Comparison of ENCODE assay signal across 21 cellular contexts in genomic region chrX:100979881-100980607, GRCh38. TPM values are rescaled to one million over a fixed set of nuclear protein-coding genes. Genes with fewer than 3 reads are reported as not detected.
DNase-seq lines count a peak whose midpoint lies in the region; ATAC-seq, FAIRE-seq and TF ChIP-seq lines count a peak whose summit lies in the region.
"Had no signal": no experiment of that assay in that cellular context is flagged by ENCODE, and none has a peak within 500 bp of the region (broad histone marks: within the 10 kb centered on the region; RNA-seq: fewer than 3 reads in every experiment).

No MANE protein-coding gene starts in this region.

- no peak overlapping the region for H3K14ac ChIP-seq in neuronal stem cell (ENCODE audit: low read length)

- no peak overlapping the region for H3K27ac Mint-ChIP-seq in T-cell
- H3K27ac Mint-ChIP-seq: activated naive CD8-positive, alpha-beta T cell; CD14-positive monocyte; progenitor cell of endocrine pancreas; type B pancreatic cell had no signal

- intact Hi-C loops in mammary epithelial cell (cut with micrococcal nuclease), result loop anchor here (2.0 kb wide), 1 partner anchor 15 kb away; no protein-coding TSS in a partner anchor
- intact Hi-C loops in kidney (cut with DNase I), result no loop called here

- no peak overlapping the region for H4K91ac ChIP-seq in neuronal stem cell (ENCODE audit: low read depth, low read length, poor library complexity)

- H3K27ac ChIP-seq in mammary epithelial cell (ENCODE audit: insufficient read depth, low read depth, low read length) (peak overlapping the region; percentile 57), osteoblast (ENCODE audit: low read depth, low read length) (peak overlapping the region; percentile 50), kidney (ENCODE audit: low read depth in 2 of 2, low read length in 2 of 2) (no peak overlapping the region), neuronal stem cell (replicated peaks; ENCODE audit: low read length) (no peak overlapping the region)

- H3K27me3 ChIP-seq in MG63 (no peaks in the 10 kb centered on the region), mammary epithelial cell (ENCODE audit: insufficient read depth, low read length) (no peaks in the 10 kb centered on the region), osteoblast (ENCODE audit: insufficient read depth, low read length) (no peaks in the 10 kb centered on the region), neuronal stem cell (ENCODE audit: control insufficient read depth in 3 of 3, insufficient read depth in 3 of 3, low read depth in 1 of 3, low read length in 3 of 3) (no peaks in the 10 kb centered on the region)

- H2BK15ac ChIP-seq in neuronal stem cell (ENCODE audit: low read length), result no peak overlapping the region

- H3K9me3 ChIP-seq in MG63, result no peaks in the 10 kb centered on the region
- no peaks in the 10 kb centered on the region for H3K9me3 ChIP-seq in mammary epithelial cell (replicated peaks; ENCODE audit: insufficient read depth, low read length)
- no peaks in the 10 kb centered on the region for H3K9me3 ChIP-seq in osteoblast (ENCODE audit: low read depth, low read length)
- no peaks in the 10 kb centered on the region for H3K9me3 ChIP-seq in kidney (ENCODE audit: control insufficient read depth in 1 of 2, low read length in 2 of 2)
- H3K9me3 ChIP-seq in neuronal stem cell (replicated peaks in 1 of 2; ENCODE audit: control insufficient read depth in 2 of 2, insufficient read depth in 1 of 2, low read depth in 1 of 2, low read length in 2 of 2), result no peaks in the 10 kb centered on the region

- H3K4me1 ChIP-seq in mammary epithelial cell (ENCODE audit: insufficient read depth, low read length) (peaks cover 24% of the 10 kb centered on the region), osteoblast (ENCODE audit: insufficient read depth, low read length) (peaks cover 24% of the 10 kb centered on the region), kidney (ENCODE audit: control insufficient read depth in 1 of 2, insufficient read depth in 1 of 2, low read depth in 1 of 2, low read length in 2 of 2) (no peaks in the 10 kb centered on the region), neuronal stem cell (ENCODE audit: control insufficient read depth in 2 of 2, insufficient read depth in 1 of 2, low read depth in 1 of 2, low read length in 2 of 2) (no peaks in the 10 kb centered on the region)

- no peak overlapping the region for H3K4me3 ChIP-seq in MG63
- H3K4me3 ChIP-seq in mammary epithelial cell (replicated peaks in 1 of 3; ENCODE audit: insufficient read depth in 1 of 3, low read depth in 2 of 3, low read length in 3 of 3), result no peak overlapping the region
- H3K4me3 ChIP-seq in osteoblast (ENCODE audit: insufficient read depth, low read length), result no peak overlapping the region
- H3K4me3 ChIP-seq in kidney (ENCODE audit: low read length in 2 of 2), result no peak overlapping the region
- H3K4me3 ChIP-seq in neuronal stem cell (ENCODE audit: low read length in 2 of 2), result no peak overlapping the region
- H3K4me3 ChIP-seq: K562 had no signal

- H2AFZ ChIP-seq in mammary epithelial cell (ENCODE audit: low read depth, low read length) (peak overlapping the region; percentile 20), osteoblast (ENCODE audit: low read length) (no peak overlapping the region), neuronal stem cell (ENCODE audit: low read length) (no peak overlapping the region)

- H3K4me3 Mint-ChIP-seq in T-cell, result no peak overlapping the region
- H3K4me3 Mint-ChIP-seq: activated naive CD8-positive, alpha-beta T cell; CD14-positive monocyte; naive thymus-derived CD8-positive, alpha-beta T cell; type B pancreatic cell had no signal

- no peak overlapping the region for H2AK5ac ChIP-seq in neuronal stem cell (ENCODE audit: low read depth, low read length)

- H3K4me2 ChIP-seq in mammary epithelial cell (ENCODE audit: insufficient read depth, low read depth, low read length) (peak overlapping the region; percentile 5), osteoblast (ENCODE audit: insufficient read depth, low read length) (no peak overlapping the region), neuronal stem cell (ENCODE audit: insufficient read depth, low read length, poor library complexity, severe bottlenecking) (no peak overlapping the region)

- TF ChIP-seq CTCF in mammary epithelial cell (conservative IDR thresholded peaks at IDR 0.05 in 1 of 2, IDR thresholded peaks at IDR 0.05 in 1 of 2; ENCODE audit: extremely low read depth in 1 of 2, insufficient read depth in 1 of 2, low read depth in 1 of 2, low read length in 2 of 2) (no peak), osteoblast (IDR thresholded peaks at IDR 0.05; ENCODE audit: extremely low read depth, low read depth, low read length) (no peak), kidney (IDR thresholded peaks at IDR 0.05; ENCODE audit: borderline replicate concordance, extremely low read depth, insufficient read depth) (no peak)

- 30% methylated on average over 3 of the region's 3 CpGs for WGBS in mammary epithelial cell (ENCODE audit: low coverage, missing lambda C conversion rate)
- WGBS in neuronal stem cell (ENCODE audit: extremely low coverage in 2 of 2, insufficient read length in 2 of 2, insufficient replicate concordance in 1 of 2), 2 donors, result no CpG with 5 or more reads among the region's 3 CpGs

- no peak overlapping the region for H2BK5ac ChIP-seq in neuronal stem cell (ENCODE audit: low read length)

- no peak for ATAC-seq in T-cell (replicated peaks in 1 of 4)
- ATAC-seq: K562; naive thymus-derived CD8-positive, alpha-beta T cell had no signal

- H3K18ac ChIP-seq in neuronal stem cell (ENCODE audit: low read length), result no peak overlapping the region

- H3K36me3 Mint-ChIP-seq in T-cell, result peaks cover 11% of the 10 kb centered on the region
- H3K36me3 Mint-ChIP-seq: CD14-positive monocyte, type B pancreatic cell had no signal

- no peaks in the 10 kb centered on the region for H3K79me1 ChIP-seq in neuronal stem cell (ENCODE audit: low read depth, low read length)

- DNase-seq in EL (peak; percentile 31), MG63 (peak; percentile 44), mammary epithelial cell (peak; percentile 73), osteoblast (ENCODE audit: insufficient read length, low spot score, missing footprints) (no peak), T-cell (no peak), kidney (no peak), cerebellum (ENCODE audit: low spot score) (no peak), neuronal stem cell (ENCODE audit: low spot score) (no peak)
- DNase-seq: activated CD8-positive, alpha-beta memory T cell treated with anti-CD3 and anti-CD28 coated beads, Interleukin-2, amount 50 U/mL, for 48 hours; DND-41; effector CD8-positive, alpha-beta T cell; naive thymus-derived CD8-positive, alpha-beta T cell; NCI-H1092; NCI-H82 had no signal

- in situ Hi-C loops in mammary epithelial cell (cut with MboI; ENCODE audit: low sequenced_read_pairs in 2 of 2), result no loop called here

- H3K27me3 Mint-ChIP-seq in T-cell, result peaks cover 0 to 4% of the 10 kb centered on the region in 2 donors
- H3K27me3 Mint-ChIP-seq: activated naive CD8-positive, alpha-beta T cell; naive thymus-derived CD8-positive, alpha-beta T cell; progenitor cell of endocrine pancreas; type B pancreatic cell had no signal

- no peaks in the 10 kb centered on the region for H4K20me1 ChIP-seq in mammary epithelial cell (ENCODE audit: insufficient read depth, low read length)
- no peaks in the 10 kb centered on the region for H4K20me1 ChIP-seq in osteoblast (ENCODE audit: insufficient read depth, low read length)

- H4K8ac ChIP-seq in neuronal stem cell (ENCODE audit: low read depth, low read length), result no peak overlapping the region

- no peak overlapping the region for H3K4ac ChIP-seq in neuronal stem cell (ENCODE audit: low read length)

- H3K79me2 ChIP-seq in mammary epithelial cell (ENCODE audit: insufficient read depth, low read length) (no peaks in the 10 kb centered on the region), osteoblast (ENCODE audit: insufficient read depth, low read length) (no peaks in the 10 kb centered on the region)

- H3K9ac ChIP-seq in mammary epithelial cell (ENCODE audit: insufficient read depth, low read length), result no peak overlapping the region
- no peak overlapping the region for H3K9ac ChIP-seq in kidney (ENCODE audit: low read length in 2 of 2)
- H3K9ac ChIP-seq in neuronal stem cell (ENCODE audit: low read depth, low read length, poor library complexity), result no peak overlapping the region

- POLR2A ChIA-PET in T-cell (lab: Charles Lee), result interaction anchor here in 1 of 2 donors (0.6 kb wide), 1 partner anchor 55 kb away, joined by 4 read pairs; no protein-coding TSS in a partner anchor

- no TSS peak for BruUV-seq in mammary epithelial cell (replicated peaks; lab: Mats Ljungman, UMichigan)

- no peaks in the 10 kb centered on the region for H3K4me1 Mint-ChIP-seq in T-cell
- H3K4me1 Mint-ChIP-seq: CD14-positive monocyte had no signal

- dilution Hi-C loops in mammary epithelial cell (cut with HindIII; ENCODE audit: low sequenced_read_pairs), result no loop called here

- H2BK12ac ChIP-seq in neuronal stem cell (ENCODE audit: low read length), result no peak overlapping the region

- no peak for FAIRE-seq in kidney (lab: Jason Lieb, UNC)
- FAIRE-seq: K562 had no signal

- CTCF ChIA-PET in mammary epithelial cell (lab: Charles Lee; ENCODE audit: low non-redundant PET) (no interaction called here), T-cell (lab: Charles Lee) (no interaction called here)

- H3K23ac ChIP-seq in neuronal stem cell (ENCODE audit: low read depth, low read length, poor library complexity), result no peak overlapping the region

- H2BK120ac ChIP-seq in neuronal stem cell (ENCODE audit: low read depth, low read length), result no peak overlapping the region

- H3K36me3 ChIP-seq in MG63, result no peaks in the 10 kb centered on the region
- H3K36me3 ChIP-seq in mammary epithelial cell (ENCODE audit: insufficient read depth, low read length), result no peaks in the 10 kb centered on the region
- no peaks in the 10 kb centered on the region for H3K36me3 ChIP-seq in osteoblast (ENCODE audit: insufficient read depth, low read length)
- no peaks in the 10 kb centered on the region for H3K36me3 ChIP-seq in kidney (ENCODE audit: control insufficient read depth in 1 of 2, insufficient read depth in 2 of 2, low read length in 2 of 2)
- H3K36me3 ChIP-seq in neuronal stem cell (replicated peaks in 1 of 2; ENCODE audit: control insufficient read depth in 2 of 2, insufficient read depth in 2 of 2, low read length in 2 of 2), result no peaks in the 10 kb centered on the region

- H3K9me3 Mint-ChIP-seq in T-cell, result no peaks in the 10 kb centered on the region
- H3K9me3 Mint-ChIP-seq: type B pancreatic cell had no signal

RNA-seq across cellular contexts. Expression of gene ARL13A, which starts 10.5 kb away (rescaled TPM):
- 0.86 TPM in 1 of 2 replicates, not detected in the other for total RNA-seq in MG63 (2014; rRNA removed; shearing (Covaris generic); ENCODE audit: low replicate concordance)
- total RNA-seq in mammary epithelial cell (not detected), osteoblast (not detected in 2 replicates), T-cell (not detected), kidney (not detected), cerebellum (not detected)
- polyA plus RNA-seq in mammary epithelial cell (not detected), kidney (ENCODE audit: insufficient read depth, low read depth, low replicate concordance) (not detected)
- polyA minus RNA-seq in mammary epithelial cell, result not detected
- not detected for polyA plus RNA-seq in neuronal stem cell (2013, experiment 1 of 2)
- not detected for polyA plus RNA-seq in neuronal stem cell (2013, experiment 2 of 2)
- total RNA-seq: K562; lower leg skin; naive thymus-derived CD8-positive, alpha-beta T cell; progenitor cell of endocrine pancreas; T-helper 1 cell treated with Interleukin-12 subunit alpha and Interleukin-12 subunit beta and Interleukin-4 antibody, amounts not matched to agents 30 ng/mL and 1 ng/mL, for 36 hours had no signal
- polyA plus RNA-seq: CD14-positive monocyte; K562; naive thymus-derived CD8-positive, alpha-beta T cell had no signal

RNA-seq across cellular contexts. Expression of gene XKRX, which starts 51.3 kb away (rescaled TPM):
- total RNA-seq in MG63 (2014; rRNA removed; shearing (Covaris generic); ENCODE audit: low replicate concordance), result not detected in 2 replicates
- total RNA-seq in mammary epithelial cell, result 1 to 10 TPM in 1 of 2 donors, under 1 TPM in 1; 0.82 to 1.2 TPM
- 0.39 TPM for polyA plus RNA-seq in mammary epithelial cell
- not detected for polyA minus RNA-seq in mammary epithelial cell
- total RNA-seq in osteoblast, result under 0.01 and 0.29 TPM in 2 replicates
- total RNA-seq in T-cell, result 1 to 10 TPM in 4 of 5 donors, under 1 TPM in 1; 0.53 to 4.8 (median 1.8) TPM
- 0.63 TPM for total RNA-seq in kidney
- polyA plus RNA-seq in kidney (ENCODE audit: insufficient read depth, low read depth, low replicate concordance), result not detected
- total RNA-seq in cerebellum, result 0.27 TPM
- polyA plus RNA-seq in neuronal stem cell (2013, experiment 1 of 2), result 0.50 TPM
- 0.46 TPM for polyA plus RNA-seq in neuronal stem cell (2013, experiment 2 of 2)
- total RNA-seq: K562 had no signal
- polyA plus RNA-seq: CD14-positive monocyte had no signal

Comparison
In these comparisons a context has a peak if more than half of its experiments do, and no peak if none do; other contexts are left out.
1. DNase-seq: peak in EL (single experiment), MG63 (single experiment) and mammary epithelial cell (single experiment); none in osteoblast (single experiment), T-cell (0 of 34), kidney (single experiment), cerebellum (single experiment) and neuronal stem cell (single experiment).
2. H3K27ac ChIP-seq: peak in mammary epithelial cell (single experiment) and osteoblast (single experiment); none in kidney (0 of 2) and neuronal stem cell (single experiment).